Comparison of ENCODE assay signal across 15 cellular contexts in genomic region chr13:96967248-96967745, GRCh38. TPM values are rescaled to one million over a fixed set of nuclear protein-coding genes. Genes with fewer than 3 reads are reported as not detected.
DNase-seq lines count a peak whose midpoint lies in the region; ATAC-seq and TF ChIP-seq lines count a peak whose summit lies in the region.
"Had no signal": no experiment of that assay in that cellular context is flagged by ENCODE, and none has a peak within 500 bp of the region (broad histone marks: within the 10 kb centered on the region; RNA-seq: fewer than 3 reads in every experiment).

No MANE protein-coding gene starts in this region.

- no peak for ATAC-seq in GM18505 (IDR thresholded peaks at IDR 0.05; ENCODE audit: unreplicated experiment)
- ATAC-seq: activated T-cell treated with anti-CD3 and anti-CD28 coated beads, Interleukin-2, amount 50 U/mL, for 4 hours had no signal

- H3K4me2 ChIP-seq in GM23248 (ENCODE audit: unreplicated experiment): no peak overlapping the region
- peak overlapping the region; percentile 57 for H3K4me2 ChIP-seq in PC-9

- BruUV-seq in PC-9 (replicated peaks; lab: Mats Ljungman, UMichigan): no TSS peak

- H3K4me3 Mint-ChIP-seq in glutamatergic neuron (ENCODE audit: unreplicated experiment): no peak overlapping the region
- H3K4me3 Mint-ChIP-seq: activated T-cell treated with anti-CD3 and anti-CD28 coated beads, Interleukin-2, amount 50 U/mL, for 4 hours had no signal

- H3K9me3 Mint-ChIP-seq in glutamatergic neuron (ENCODE audit: unreplicated experiment): peaks cover 11% of the 10 kb centered on the region

- no peaks in the 10 kb centered on the region for H3K27me3 ChIP-seq in GM23248 (replicated peaks; ENCODE audit: insufficient read depth)
- no peaks in the 10 kb centered on the region for H3K27me3 ChIP-seq in PC-9 (ENCODE audit: insufficient read depth, low read depth)
- H3K27me3 ChIP-seq: ascending aorta, neutrophil, thyroid gland had no signal

- H2AFZ ChIP-seq in GM23248 (no peak overlapping the region), PC-9 (no peak overlapping the region)

- no peak overlapping the region for H3K27ac ChIP-seq in GM23248
- no peak overlapping the region for H3K27ac ChIP-seq in PC-9
- H3K27ac ChIP-seq: ascending aorta, left ventricle myocardium inferior, neutrophil, thyroid gland had no signal

- TF ChIP-seq POLR2A in GM18505 (IDR thresholded peaks at IDR 0.05; ENCODE audit: borderline replicate concordance, extremely low read depth, insufficient read depth, insufficient read length): no peak

- CTCF ChIA-PET in PC-9 (lab: Charles Lee): interaction anchor here (0.6 kb wide), 1 partner anchor 914 kb away, joined by 4 read pairs; the partner anchor contains the start of gene UGGT2

- peaks cover 22% of the 10 kb centered on the region for H3K36me3 Mint-ChIP-seq in glutamatergic neuron (ENCODE audit: unreplicated experiment)

- DNase-seq in GM23248: peak; percentile 34
- DNase-seq in HT1080 (ENCODE audit: low read depth): peak; percentile 53
- no peak for DNase-seq in PC-9
- no peak for DNase-seq in glutamatergic neuron
- DNase-seq in NCI-H2196 (lab: John Stamatoyannopoulos, UW; ENCODE audit: unreplicated experiment): no peak
- DNase-seq in Kasumi-1 (lab: John Stamatoyannopoulos, UW): no peak
- DNase-seq: activated CD4-positive, CD25-positive, alpha-beta regulatory T cell; activated T-cell treated with anti-CD3 and anti-CD28 coated beads, Interleukin-2, amount 50 U/mL, for 4 hours; left ventricle myocardium inferior; NCI-H2227 treated with DMSO at 0.1 percent for 48 hours; thyroid gland had no signal

- H3K4me3 ChIP-seq in GM23248 (no peak overlapping the region), PC-9 (peak overlapping the region; percentile 14; the same call in 1 of the 2 replicates)
- H3K4me3 ChIP-seq: ascending aorta, left ventricle myocardium inferior, thyroid gland had no signal

- intact Hi-C loops in PC-9 (cut with micrococcal nuclease; ENCODE audit: unreplicated experiment): no loop called here

- no peaks in the 10 kb centered on the region for H3K9me3 ChIP-seq in GM23248 (ENCODE audit: low read depth)
- peaks cover 8% of the 10 kb centered on the region; the same call in 1 of the 2 replicates for H3K9me3 ChIP-seq in PC-9 (ENCODE audit: insufficient read depth, low read depth)
- H3K9me3 ChIP-seq: thyroid gland had no signal

- H3K4me1 Mint-ChIP-seq in glutamatergic neuron (ENCODE audit: low read depth, unreplicated experiment): no peaks in the 10 kb centered on the region

- H3K4me1 ChIP-seq in GM23248 (ENCODE audit: insufficient read depth): no peaks in the 10 kb centered on the region
- H3K4me1 ChIP-seq in PC-9 (replicated peaks; ENCODE audit: insufficient read depth): peaks cover 5% of the 10 kb centered on the region; the same call in 1 of the 2 replicates
- H3K4me1 ChIP-seq: ascending aorta, left ventricle myocardium inferior, thyroid gland had no signal

- POLR2A ChIA-PET in PC-9 (lab: Charles Lee; ENCODE audit: unreplicated experiment): no interaction called here

- in situ Hi-C loops in GM23248 (cut with MboI): no loop called here

- H3K79me2 ChIP-seq in GM23248 (ENCODE audit: insufficient read depth) (no peaks in the 10 kb centered on the region), PC-9 (ENCODE audit: low read depth) (no peaks in the 10 kb centered on the region)

- H3K27me3 Mint-ChIP-seq in glutamatergic neuron (ENCODE audit: unreplicated experiment): no peaks in the 10 kb centered on the region

- H3F3A ChIP-seq in GM23248 (ENCODE audit: insufficient read depth) (no peaks in the 10 kb centered on the region), PC-9 (ENCODE audit: insufficient read depth, low read depth) (no peaks in the 10 kb centered on the region)

- no peaks in the 10 kb centered on the region for H4K20me1 ChIP-seq in GM23248 (ENCODE audit: insufficient read depth)
- H4K20me1 ChIP-seq in PC-9 (ENCODE audit: insufficient read depth): no peaks in the 10 kb centered on the region

- H3K9me2 ChIP-seq in GM23248 (ENCODE audit: insufficient read depth) (no peaks in the 10 kb centered on the region), PC-9 (ENCODE audit: insufficient read depth) (no peaks in the 10 kb centered on the region)

- H3K36me3 ChIP-seq in GM23248 (ENCODE audit: low read depth): no peaks in the 10 kb centered on the region
- H3K36me3 ChIP-seq in PC-9 (ENCODE audit: low read depth): no peaks in the 10 kb centered on the region
- H3K36me3 ChIP-seq: ascending aorta, left ventricle myocardium inferior, neutrophil, thyroid gland had no signal

- H3K27ac Mint-ChIP-seq in glutamatergic neuron (ENCODE audit: unreplicated experiment): no peak overlapping the region

- H3K9ac ChIP-seq in GM23248: no peak overlapping the region

- TF ChIP-seq CTCF in PC-9 (conservative IDR thresholded peaks at IDR 0.05) (peak; percentile 69), glutamatergic neuron (IDR thresholded peaks at IDR 0.05; ENCODE audit: partially characterized antibody, unreplicated experiment) (peak; percentile 37)

- WGBS in GM23248 (ENCODE audit: low coverage in 1 of 2, low lambda C conversion rate in 2 of 2, missing lambda C conversion rate in 2 of 2), 2 experiments: 36 to 42% methylated on average over 6 to 12 of the region's 12 CpGs

RNA-seq across cellular contexts. Expression of gene OXGR1, which starts 27.0 kb away (rescaled TPM):
- not detected in 2 replicates for total RNA-seq in GM23248 (2014; rRNA removed; shearing (Covaris generic))
- not detected in 2 replicates for polyA plus RNA-seq in GM23248 (2016; fragmentation: Nextera tagmentation; extraction: Ambion mirVana)
- 0.16 and 0.67 TPM in 2 replicates for total RNA-seq in HT1080 (2014; rRNA removed; shearing (Covaris generic))
- polyA plus RNA-seq in HT1080 (2015; cell fraction: cytosol; rRNA removed): 0.19 and 0.23 TPM in 2 replicates
- polyA plus RNA-seq in HT1080 (2015; cell fraction: nucleus; rRNA removed): 0.16 TPM in 1 of 2 replicates, not detected in the other
- total RNA-seq in PC-9 (2021) (not detected in 2 replicates), glutamatergic neuron (ENCODE audit: unreplicated experiment) (not detected)
- total RNA-seq: activated T-cell treated with anti-CD3 and anti-CD28 coated beads, Interleukin-2, amount 50 U/mL, for 4 hours; ascending aorta; glomerular endothelial cell; left ventricle myocardium inferior had no signal

Comparison
In these comparisons a context has a peak if more than half of its experiments do, and no peak if none do; other contexts are left out.
1. DNase-seq: peak in GM23248 (single experiment) and HT1080 (single experiment); none in PC-9 (0 of 2), glutamatergic neuron (single experiment), NCI-H2196 (single experiment) and Kasumi-1 (0 of 2).